In genomic region chr19:35306473-35307246, GRCh38 we compare ENCODE assay signal across 1 cellular context.
TF ChIP-seq lines count a peak whose summit lies in the region.

No MANE protein-coding gene starts in this region.

TF ChIP-seq in K562, 482 proteins besides CTCF, POLR2A, EP300 and RAD21 (continues in another document):
- TF ChIP-seq LEF1 (IDR thresholded peaks at IDR 0.05) (0 out of 2 replicates have a peak, but pooled peaks have one; percentile 2), BMI1 (IDR thresholded peaks at IDR 0.05; ENCODE audit: low read length) (no peak), ZBTB7A (IDR thresholded peaks at IDR 0.05; ENCODE audit: borderline replicate concordance, control insufficient read depth, low read depth, low read length) (no peak), RAD51 (IDR thresholded peaks at IDR 0.05; ENCODE audit: borderline replicate concordance, low read depth) (no peak), HCFC1 (IDR thresholded peaks at IDR 0.05; ENCODE audit: low read depth, low read length) (no peak), SIRT6 (IDR thresholded peaks at IDR 0.05; ENCODE audit: low read depth, low read length) (no peak), CBX3 (IDR thresholded peaks at IDR 0.05; ENCODE audit: borderline replicate concordance in 1 of 2, low read length in 2 of 2) (no peak), GABPB2 (CRISPR knock-in tag; conservative IDR thresholded peaks at IDR 0.05) (no peak), HNRNPH1 (optimal IDR thresholded peaks at IDR 0.05; ENCODE audit: low read depth, low read length) (no peak), SUPT5H (IDR thresholded peaks at IDR 0.05) (no peak), CBFB (CRISPR knock-in tag; IDR thresholded peaks at IDR 0.05) (no peak), RFX7 (CRISPR knock-in tag; IDR thresholded peaks at IDR 0.05) (no peak), ZBTB1 (CRISPR knock-in tag; IDR thresholded peaks at IDR 0.05; ENCODE audit: borderline replicate concordance, low read depth) (no peak), PYGO2 (tag; IDR thresholded peaks at IDR 0.05) (no peak), SRSF3 (IDR thresholded peaks at IDR 0.05; ENCODE audit: insufficient read depth, low read length) (no peak), PHTF2 (CRISPR knock-in tag; IDR thresholded peaks at IDR 0.05) (no peak), PPARD (CRISPR knock-in tag; IDR thresholded peaks at IDR 0.05) (no peak), MAFG (tag; conservative IDR thresholded peaks at IDR 0.05) (no peak), ZNF224 (CRISPR knock-in tag; IDR thresholded peaks at IDR 0.05) (no peak), MTA2 (IDR thresholded peaks at IDR 0.05; ENCODE audit: low read depth) (no peak), TARDBP (IDR thresholded peaks at IDR 0.05) (no peak), NR1H2 (CRISPR knock-in tag; IDR thresholded peaks at IDR 0.05) (no peak), MCM5 (IDR thresholded peaks at IDR 0.05; ENCODE audit: low read depth) (no peak), EZH2 (IDR thresholded peaks at IDR 0.05; ENCODE audit: borderline replicate concordance, low read depth, low read length) (no peak), SIN3A (IDR thresholded peaks at IDR 0.05; ENCODE audit: borderline replicate concordance in 2 of 2, control insufficient read depth in 1 of 2, low read depth in 2 of 2, low read length in 2 of 2) (no peak), PCBP1 (IDR thresholded peaks at IDR 0.05; ENCODE audit: low read depth, low read length, poor library complexity, severe bottlenecking) (no peak), POLR2AphosphoS5 (IDR thresholded peaks at IDR 0.05; ENCODE audit: control insufficient read depth, insufficient read depth, low read depth, low read length) (no peak), CBX1 (IDR thresholded peaks at IDR 0.05; ENCODE audit: low read depth) (0 out of 2 replicates have a peak, but pooled peaks have one; percentile 52), DMBX1 (CRISPR knock-in tag; IDR thresholded peaks at IDR 0.05; ENCODE audit: borderline replicate concordance) (peak; percentile 50; the same call in 1 of the 2 replicates), NRF1 (conservative IDR thresholded peaks at IDR 0.05 in 1 of 2, IDR thresholded peaks at IDR 0.05 in 1 of 2) (no peak), DLX4 (CRISPR knock-in tag; IDR thresholded peaks at IDR 0.05) (no peak), MLLT1 (IDR thresholded peaks at IDR 0.05) (peak; percentile 8 to 25; a peak in 2 of 4 replicates), ILK (tag; IDR thresholded peaks at IDR 0.05; ENCODE audit: borderline replicate concordance, low read depth) (no peak), KAT7 (CRISPR knock-in tag; IDR thresholded peaks at IDR 0.05; ENCODE audit: borderline replicate concordance) (no peak), DPF2 (IDR thresholded peaks at IDR 0.05) (0 out of 2 replicates have a peak, but pooled peaks have one; percentile 36), SAFB2 (IDR thresholded peaks at IDR 0.05; ENCODE audit: borderline replicate concordance, low read depth, low read length, severe bottlenecking) (no peak), DACH1 (IDR thresholded peaks at IDR 0.05; ENCODE audit: partially characterized antibody) (no peak), C11orf30 (IDR thresholded peaks at IDR 0.05; ENCODE audit: low read depth) (no peak), ARID2 (IDR thresholded peaks at IDR 0.05) (no peak), HMBOX1 (IDR thresholded peaks at IDR 0.05) (no peak), CHCHD3 (CRISPR knock-in tag; IDR thresholded peaks at IDR 0.05) (no peak), SMARCB1 (IDR thresholded peaks at IDR 0.05; ENCODE audit: insufficient read length, low read depth) (no peak), ZNF239 (CRISPR knock-in tag; IDR thresholded peaks at IDR 0.05) (no peak), LCOR (CRISPR knock-in tag; IDR thresholded peaks at IDR 0.05) (no peak), HDGF (IDR thresholded peaks at IDR 0.05) (peak; percentile 90; the same call in 1 of the 2 replicates), ELK1 (CRISPR knock-in tag; IDR thresholded peaks at IDR 0.05) (no peak), ATF1 (CRISPR knock-in tag; IDR thresholded peaks at IDR 0.05) (no peak), ATF1 (tag; IDR thresholded peaks at IDR 0.05) (no peak), E2F6 (IDR thresholded peaks at IDR 0.05; ENCODE audit: borderline replicate concordance in 1 of 2, extremely low read depth in 1 of 2, insufficient read depth in 1 of 2, insufficient read length in 1 of 2, low read depth in 1 of 2, low read length in 1 of 2, poor library complexity in 1 of 2, severe bottlenecking in 1 of 2) (peak; percentile 19 to 68), POLR2AphosphoS2 (IDR thresholded peaks at IDR 0.05; ENCODE audit: low read length) (no peak), ZBTB12 (CRISPR knock-in tag; IDR thresholded peaks at IDR 0.05) (no peak), ZNF12 (CRISPR knock-in tag; IDR thresholded peaks at IDR 0.05) (no peak), CUX1 (CRISPR knock-in tag; IDR thresholded peaks at IDR 0.05) (no peak), CHD4 (IDR thresholded peaks at IDR 0.05; ENCODE audit: insufficient read depth, insufficient replicate concordance, low read depth, low read length, poor library complexity, severe bottlenecking) (no peak), CXXC5 (CRISPR knock-in tag; IDR thresholded peaks at IDR 0.05) (peak; percentile 52; the same call in 1 of the 2 replicates), BACH1 (tag; IDR thresholded peaks at IDR 0.05) (no peak; the same call in 1 of the 2 replicates), POLR2B (IDR thresholded peaks at IDR 0.05; ENCODE audit: low read depth, partially characterized antibody) (no peak), RBM22 (IDR thresholded peaks at IDR 0.05; ENCODE audit: low read depth, low read length, poor library complexity, severe bottlenecking) (no peak), SMARCA5 (IDR thresholded peaks at IDR 0.05) (peak; percentile 98), ZNF518B (CRISPR knock-in tag; IDR thresholded peaks at IDR 0.05) (no peak)
